In the genomic region with DNA sequence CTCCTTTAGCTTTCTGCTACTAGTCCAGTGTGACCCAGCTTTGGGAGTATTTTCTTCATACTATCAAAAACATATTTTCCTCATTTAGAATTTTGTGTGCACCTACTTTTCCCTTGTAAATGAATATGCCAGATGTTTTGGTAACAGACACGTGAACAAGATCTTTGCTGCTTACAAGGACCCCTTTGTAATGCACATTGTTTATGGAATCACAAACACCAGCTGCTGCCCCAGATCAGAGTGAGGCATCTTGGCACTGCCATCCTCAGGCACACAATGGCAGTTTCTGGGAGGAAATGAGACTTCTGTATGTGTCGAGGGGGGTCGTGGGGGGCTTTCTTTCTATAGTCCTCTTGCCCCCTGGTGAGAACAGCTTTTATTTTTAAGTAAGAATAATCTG, we compare ENCODE assay signal across 25 cellular contexts.
A peak's percentile ranks its signal among the peaks of the same experiment; 100 is the strongest.
DNase-seq lines count a peak whose midpoint lies in the region; ATAC-seq lines count a peak whose summit lies in the region.
"Had no signal": no experiment of that assay in that cellular context is flagged by ENCODE, and none has a peak within 500 bp of the region (broad histone marks: within the 10 kb centered on the region; RNA-seq: fewer than 3 reads in every experiment).

No MANE protein-coding gene starts in this region.

- 71% methylated on average over 3 of the region's 3 CpGs for WGBS in right cardiac atrium

- no peaks in the 10 kb centered on the region for H3K27me3 ChIP-seq in right cardiac atrium (ENCODE audit: control insufficient read depth, insufficient read depth)
- H3K27me3 ChIP-seq: adrenal gland, testis had no signal

- DNase-seq in COLO829 (ENCODE audit: low spot score), result peak; percentile 31
- DNase-seq in amygdala (lab: John Stamatoyannopoulos, UW), result peak in 44 of 56 donors; percentile 16 to 88 (median 56)
- DNase-seq in globus pallidus (ENCODE audit: low spot score), result peak; percentile 97
- peak; percentile 98 for DNase-seq in pons (ENCODE audit: low spot score)
- DNase-seq in NCI-H2107 treated with DMSO at 0.1 percent for 48 hours (lab: John Stamatoyannopoulos, UW; ENCODE audit: unreplicated experiment), result no peak
- DNase-seq in right cardiac atrium, result no peak
- no peak for DNase-seq in SKM-1 treated with dmso at 0.1 percent for 144 hours (lab: John Stamatoyannopoulos, UW; ENCODE audit: unreplicated experiment)
- DNase-seq: activated CD8-positive, alpha-beta T cell treated with anti-CD3 and anti-CD28 coated beads for 36 hours; activated naive CD4-positive, alpha-beta T cell treated with anti-CD3 and anti-CD28 coated beads, Interleukin-2, amount 10 ng/mL, durations not matched to agents 7 days and 5 days; adrenal gland; AML-193; CD4-positive, alpha-beta T cell; EL; MV-4-11; naive thymus-derived CD8-positive, alpha-beta T cell; NCI-H774; SIG-M5; stimulated activated naive CD4-positive, alpha-beta T cell; SW 1271; T-helper 9 cell; testis had no signal

- no peak overlapping the region for H3K4me3 ChIP-seq in right cardiac atrium (ENCODE audit: low read length)
- H3K4me3 ChIP-seq: A549, adrenal gland, skin epidermis, testis had no signal

- H3K9me3 ChIP-seq in right cardiac atrium (ENCODE audit: control insufficient read depth, low read length), result no peaks in the 10 kb centered on the region
- H3K9me3 ChIP-seq: A549, adrenal gland, testis had no signal

- intact Hi-C loops in right cardiac atrium (cut with DNase I), result no loop called here

- peaks cover 3% of the 10 kb centered on the region for H3K4me1 ChIP-seq in right cardiac atrium (ENCODE audit: control insufficient read depth, insufficient read depth, low read length)

- ATAC-seq in right cardiac atrium, result no peak
- no peak for ATAC-seq in GM18909 (IDR thresholded peaks at IDR 0.05; ENCODE audit: poor library complexity, unreplicated experiment)
- ATAC-seq: A549; activated CD8-positive, alpha-beta T cell treated with anti-CD3 and anti-CD28 coated beads for 36 hours; naive thymus-derived CD8-positive, alpha-beta T cell had no signal

- no peak overlapping the region for H3K27ac ChIP-seq in right cardiac atrium (ENCODE audit: low read length)
- H3K27ac ChIP-seq: A549, adrenal gland, epithelial cell of prostate, skin epidermis, testis had no signal

Comparison
In these comparisons a context has a peak if more than half of its experiments do, and no peak if none do; other contexts are left out.
1. DNase-seq: peak in COLO829 (single experiment), amygdala (44 of 56), globus pallidus (single experiment) and pons (single experiment); none in NCI-H2107 treated with DMSO at 0.1 percent for 48 hours (single experiment), right cardiac atrium (0 of 3) and SKM-1 treated with dmso at 0.1 percent for 144 hours (single experiment).